In the genomic region with DNA sequence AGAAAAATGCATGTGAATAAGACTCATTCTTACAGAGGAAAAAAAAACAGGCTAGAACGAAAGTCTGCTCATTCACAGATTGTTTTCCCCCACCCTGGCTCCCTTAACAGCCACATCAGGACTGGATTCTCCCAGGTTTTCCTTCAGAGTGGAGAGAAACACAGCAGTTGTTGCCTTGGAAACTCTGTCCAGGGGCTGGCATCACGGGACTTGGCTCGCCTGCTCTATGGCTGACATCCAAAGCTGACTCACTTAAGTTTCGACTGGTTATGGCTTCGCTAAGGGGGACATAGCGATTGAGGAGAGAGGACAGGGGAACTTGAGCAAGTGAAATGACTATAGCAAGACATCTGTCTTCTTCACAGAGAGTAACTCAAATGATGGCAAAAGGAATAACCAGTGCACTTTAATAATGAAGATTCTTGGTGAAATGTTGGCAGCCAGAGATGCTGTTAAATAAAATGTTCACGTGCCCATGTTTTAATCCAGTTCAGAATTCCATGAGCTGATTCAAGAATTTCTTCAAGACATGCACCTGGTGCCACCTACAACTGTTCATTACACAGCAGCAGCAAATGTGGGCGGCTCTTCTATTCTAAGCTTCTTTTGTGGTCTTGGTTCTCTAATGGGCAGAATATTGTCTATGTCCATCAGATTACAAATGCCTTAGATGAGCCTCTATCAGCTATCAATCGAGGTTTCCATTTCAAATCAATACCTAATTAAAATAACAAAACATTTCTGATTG, we compare ENCODE assay signal across 8 cellular contexts. TPM values are rescaled to one million over a fixed set of nuclear protein-coding genes. Genes with fewer than 3 reads are reported as not detected.
DNase-seq lines count a peak whose midpoint lies in the region; ATAC-seq and TF ChIP-seq lines count a peak whose summit lies in the region.

No MANE protein-coding gene starts in this region.

- peak overlapping the region; percentile 56 for H3K9ac ChIP-seq in smooth muscle cell (ENCODE audit: low read depth)

- H3K4me2 ChIP-seq in smooth muscle cell = peak overlapping the region; percentile 35

- no peaks in the 10 kb centered on the region for H3K36me3 ChIP-seq in smooth muscle cell (ENCODE audit: low read depth)

- no peaks in the 10 kb centered on the region for H3K9me3 ChIP-seq in smooth muscle cell (replicated peaks; ENCODE audit: low read depth)

- H2AFZ ChIP-seq in smooth muscle cell (ENCODE audit: low read depth) = no peak overlapping the region

- 51% methylated on average over 9 of the region's 9 CpGs for WGBS in smooth muscle cell (ENCODE audit: low lambda C conversion rate)

- TF ChIP-seq CTCF in VCaP (conservative IDR thresholded peaks at IDR 0.05) = no peak
- TF ChIP-seq CTCF in smooth muscle cell (IDR thresholded peaks at IDR 0.05; ENCODE audit: borderline replicate concordance, insufficient read depth, poor library complexity, severe bottlenecking) = no peak

- no peak for ATAC-seq in HG03571 (IDR thresholded peaks at IDR 0.05; ENCODE audit: unreplicated experiment)
- no peak for ATAC-seq in GM19395 (IDR thresholded peaks at IDR 0.05; ENCODE audit: unreplicated experiment)

- H3K4me3 ChIP-seq in smooth muscle cell = no peak overlapping the region

- no peaks in the 10 kb centered on the region for H3K79me2 ChIP-seq in smooth muscle cell (ENCODE audit: low read depth)

- H3K27ac ChIP-seq in VCaP = peak overlapping the region; percentile 49
- H3K27ac ChIP-seq in smooth muscle cell (ENCODE audit: low read depth) = peak overlapping the region; percentile 67

- DNase-seq in LHCN-M2 (ENCODE audit: low read depth) (peak; percentile 88), hepatic stellate cell (ENCODE audit: low spot score) (peak; percentile 94), smooth muscle cell (lab: John Stamatoyannopoulos, UW; ENCODE audit: unreplicated experiment) (peak; percentile 18), SKM-1 (lab: John Stamatoyannopoulos, UW; ENCODE audit: unreplicated experiment) (no peak)
- no peak for DNase-seq in activated CD4-positive, CD25-positive, alpha-beta regulatory T cell treated with anti-CD3 and anti-CD28 coated beads, Interleukin-2, amount 50 U/mL, for 72 hours

- no peaks in the 10 kb centered on the region for H4K20me1 ChIP-seq in smooth muscle cell (ENCODE audit: low read depth)

- H3K27me3 ChIP-seq in smooth muscle cell (ENCODE audit: low read depth) = no peaks in the 10 kb centered on the region

- no peaks in the 10 kb centered on the region for H3F3A ChIP-seq in smooth muscle cell (ENCODE audit: low read depth)

- no peaks in the 10 kb centered on the region for H3K4me1 ChIP-seq in smooth muscle cell (ENCODE audit: low read depth)

RNA-seq across cellular contexts. Expression of gene MIS18A, which starts 21.8 kb away (rescaled TPM):
- total RNA-seq in LHCN-M2 (2014; rRNA removed) = 23.9 and 27.1 TPM in 2 replicates
- polyA plus RNA-seq in LHCN-M2 (2012) = 10.5 TPM
- total RNA-seq in smooth muscle cell = 6.9 and 20.0 TPM in 2 replicates
- polyA plus RNA-seq in smooth muscle cell = 9.3 and 9.4 TPM in 2 replicates

RNA-seq across cellular contexts. Expression of gene MRAP, which starts 41.6 kb away (rescaled TPM):
- total RNA-seq in LHCN-M2 (2014; rRNA removed) = not detected in 2 replicates
- polyA plus RNA-seq in LHCN-M2 (2012) = not detected
- total RNA-seq in smooth muscle cell = not detected in 2 replicates
- polyA plus RNA-seq in smooth muscle cell = 0.77 TPM in 1 of 2 replicates, not detected in the other

Comparison
In these comparisons a context has a peak if more than half of its experiments do, and no peak if none do; other contexts are left out.
1. DNase-seq: peak in LHCN-M2 (single experiment), hepatic stellate cell (single experiment) and smooth muscle cell (single experiment); none in SKM-1 (single experiment) and activated CD4-positive, CD25-positive, alpha-beta regulatory T cell treated with anti-CD3 and anti-CD28 coated beads, Interleukin-2, amount 50 U/mL, for 72 hours (single experiment).